Comparison of ENCODE assay signal across 11 cellular contexts in the genomic region with DNA sequence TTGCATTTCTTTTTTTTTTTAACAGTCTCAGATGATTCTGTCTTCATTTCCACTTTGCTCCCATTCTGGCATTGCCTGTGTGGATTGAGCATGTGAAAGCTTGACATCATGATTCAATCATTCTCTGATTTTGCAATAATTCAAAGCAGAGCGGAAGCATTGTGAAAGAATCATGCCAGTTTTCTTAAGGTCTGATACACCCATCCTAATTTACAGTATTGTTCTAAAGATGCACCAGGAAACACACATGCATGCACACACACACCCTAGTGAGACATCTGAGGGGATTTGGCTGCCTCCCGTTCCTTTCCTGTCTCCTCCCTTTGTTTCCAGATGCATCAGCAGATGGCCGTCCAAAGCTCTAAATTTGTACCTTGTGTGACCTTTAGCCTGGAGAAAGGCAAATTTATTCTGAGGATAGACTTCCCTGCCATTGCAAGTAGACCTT.
DNase-seq lines count a peak whose midpoint lies in the region; ATAC-seq and TF ChIP-seq lines count a peak whose summit lies in the region.
"Had no signal": no experiment of that assay in that cellular context is flagged by ENCODE, and none has a peak within 500 bp of the region (broad histone marks: within the 10 kb centered on the region; RNA-seq: fewer than 3 reads in every experiment).

No MANE protein-coding gene starts in this region.

- H3K27me3 ChIP-seq in WERI-Rb-1 (ENCODE audit: insufficient read depth, low read depth, severe bottlenecking) = no peaks in the 10 kb centered on the region

- no peak overlapping the region for H3K27ac Mint-ChIP-seq in T-helper 2 cell treated with Interferon-gamma antibody and Interleukin-4, amounts not matched to agents 5 μg/mL and 100 μg/mL, for 36 hours
- H3K27ac Mint-ChIP-seq: activated T-helper 2 cell treated with anti-CD3 and anti-CD28 coated beads, Interferon-gamma antibody, Interleukin-2, Interleukin-4, amounts not matched to agents 10 μg/mL and 5 μg/mL and 100 μg/mL, durations not matched to agents 14 hours and 24 hours and 36 hours had no signal

- H3K36me3 Mint-ChIP-seq in T-helper 2 cell treated with Interferon-gamma antibody and Interleukin-4, amounts not matched to agents 5 μg/mL and 100 μg/mL, for 36 hours (ENCODE audit: low read depth) = no peaks in the 10 kb centered on the region

- intact Hi-C loops in Right ventricle myocardium superior (cut with DNase I) = no loop called here

- H3K9me3 ChIP-seq in WERI-Rb-1 (ENCODE audit: severe bottlenecking) = no peaks in the 10 kb centered on the region

- TF ChIP-seq CTCF in WERI-Rb-1 (IDR thresholded peaks at IDR 0.05; ENCODE audit: low read depth, low read length) = no peak

- H3K9me3 Mint-ChIP-seq in T-helper 2 cell treated with Interferon-gamma antibody and Interleukin-4, amounts not matched to agents 5 μg/mL and 100 μg/mL, for 36 hours = no peaks in the 10 kb centered on the region
- H3K9me3 Mint-ChIP-seq: activated T-helper 2 cell treated with anti-CD3 and anti-CD28 coated beads, Interferon-gamma antibody, Interleukin-2, Interleukin-4, amounts not matched to agents 10 μg/mL and 5 μg/mL and 100 μg/mL, durations not matched to agents 14 hours and 24 hours and 36 hours had no signal

- DNase-seq in HS-5 (ENCODE audit: low read depth) (peak; percentile 97), WERI-Rb-1 (peak; percentile 83), Right ventricle myocardium superior (no peak), stromal cell of bone marrow (ENCODE audit: low read depth) (peak; percentile 87), DMS79 treated with DMSO at 0.1 percent for 48 hours (lab: John Stamatoyannopoulos, UW) (no peak)
- DNase-seq in activated CD4-positive, CD25-positive, alpha-beta regulatory T cell treated with anti-CD3 and anti-CD28 coated beads, Interleukin-2, amount 50 U/mL, for 72 hours = no peak
- DNase-seq in T-helper 2 cell treated with Interferon-gamma antibody and Interleukin-4, amounts not matched to agents 5 μg/mL and 100 μg/mL, for 36 hours (ENCODE audit: low spot score) = no peak
- DNase-seq: kidney, RPMI8226 had no signal

- H3K27ac ChIP-seq in WERI-Rb-1 = peak overlapping the region; percentile 90

- peaks cover 12% of the 10 kb centered on the region for H3K27me3 Mint-ChIP-seq in T-helper 2 cell treated with Interferon-gamma antibody and Interleukin-4, amounts not matched to agents 5 μg/mL and 100 μg/mL, for 36 hours (ENCODE audit: low read depth)

- H3K4me3 ChIP-seq in WERI-Rb-1 (ENCODE audit: low read depth, low read length) = peak overlapping the region; percentile 20; the same call in 1 of the 2 replicates

- no peak overlapping the region for H3K4me3 Mint-ChIP-seq in T-helper 2 cell treated with Interferon-gamma antibody and Interleukin-4, amounts not matched to agents 5 μg/mL and 100 μg/mL, for 36 hours

- no peaks in the 10 kb centered on the region for H3K4me1 Mint-ChIP-seq in T-helper 2 cell treated with Interferon-gamma antibody and Interleukin-4, amounts not matched to agents 5 μg/mL and 100 μg/mL, for 36 hours (ENCODE audit: low read depth)

- ATAC-seq in Right ventricle myocardium superior (ENCODE audit: poor library complexity) (peak; percentile 80), GM19328 (IDR thresholded peaks at IDR 0.05; ENCODE audit: unreplicated experiment) (no peak)

- no peaks in the 10 kb centered on the region for H3K36me3 ChIP-seq in WERI-Rb-1

Comparison
In these comparisons a context has a peak if more than half of its experiments do, and no peak if none do; other contexts are left out.
1. DNase-seq: peak in HS-5 (single experiment), WERI-Rb-1 (single experiment) and stromal cell of bone marrow (single experiment); none in Right ventricle myocardium superior (single experiment), activated CD4-positive, CD25-positive, alpha-beta regulatory T cell treated with anti-CD3 and anti-CD28 coated beads, Interleukin-2, amount 50 U/mL, for 72 hours (single experiment), T-helper 2 cell treated with Interferon-gamma antibody and Interleukin-4, amounts not matched to agents 5 μg/mL and 100 μg/mL, for 36 hours (single experiment) and DMS79 treated with DMSO at 0.1 percent for 48 hours (single experiment).